In the genomic region with DNA sequence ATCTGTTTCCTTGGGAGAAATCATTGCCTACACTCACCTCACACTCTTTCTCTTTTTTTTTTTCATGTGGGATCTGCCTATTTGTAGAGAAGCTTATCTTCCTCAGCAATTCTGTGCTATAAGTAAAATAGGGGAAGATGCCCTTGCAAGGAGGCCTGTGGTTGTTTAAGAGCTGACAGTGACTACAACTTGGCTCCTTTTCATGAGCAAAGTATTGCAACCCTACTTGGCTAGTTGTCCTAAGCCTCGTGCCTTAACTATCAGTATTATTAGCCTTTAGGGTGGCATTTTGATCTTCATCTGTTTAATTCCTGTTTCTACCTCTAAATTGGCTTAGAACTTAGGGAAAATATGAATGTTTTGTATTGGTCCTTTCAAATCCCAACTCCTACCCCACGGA, we compare ENCODE assay signal across 14 cellular contexts. TPM values are rescaled to one million over a fixed set of nuclear protein-coding genes. Genes with fewer than 3 reads are reported as not detected.
DNase-seq lines count a peak whose midpoint lies in the region; ATAC-seq, FAIRE-seq and TF ChIP-seq lines count a peak whose summit lies in the region.
"Had no signal": no experiment of that assay in that cellular context is flagged by ENCODE, and none has a peak within 500 bp of the region (broad histone marks: within the 10 kb centered on the region; RNA-seq: fewer than 3 reads in every experiment).

No MANE protein-coding gene starts in this region.

- peaks cover 3% of the 10 kb centered on the region for H3K9me3 Mint-ChIP-seq in astrocyte (ENCODE audit: unreplicated experiment)
- no peaks in the 10 kb centered on the region for H3K9me3 Mint-ChIP-seq in effector memory CD8-positive, alpha-beta T cell
- H3K9me3 Mint-ChIP-seq in immature natural killer cell, result no peaks in the 10 kb centered on the region
- H3K9me3 Mint-ChIP-seq: activated T-helper 17 cell treated with anti-CD3 and anti-CD28 coated beads, Interleukin-2, amount 50 U/mL, for 72 hours; stimulated activated naive CD8-positive, alpha-beta T cell treated with anti-CD3 and anti-CD28 coated beads, Interleukin-15, Interleukin-2, amounts not matched to agents 100 ng/mL and 50 ng/mL, for 24 hours had no signal

- H3K4me3 Mint-ChIP-seq in astrocyte (ENCODE audit: unreplicated experiment) (no peak overlapping the region), immature natural killer cell (no peak overlapping the region)
- no peak overlapping the region for H3K4me3 Mint-ChIP-seq in effector memory CD8-positive, alpha-beta T cell
- H3K4me3 Mint-ChIP-seq: activated T-helper 17 cell treated with anti-CD3 and anti-CD28 coated beads, Interleukin-2, amount 50 U/mL, for 72 hours; stimulated activated naive CD8-positive, alpha-beta T cell treated with anti-CD3 and anti-CD28 coated beads, Interleukin-15, Interleukin-2, amounts not matched to agents 100 ng/mL and 50 ng/mL, for 24 hours had no signal

- H3K4me3 ChIP-seq in ACC112 (ENCODE audit: low read depth, low read length) (no peak overlapping the region; the same call in 1 of the 2 replicates), astrocyte (ENCODE audit: insufficient read depth, low read depth, low read length) (no peak overlapping the region), right atrium auricular region (no peak overlapping the region), skeletal muscle cell (ENCODE audit: low read depth, low read length) (no peak overlapping the region)
- H3K4me3 ChIP-seq: SJSA1 had no signal

- H2AFZ ChIP-seq in ACC112 (ENCODE audit: low read length, unreplicated experiment), result peak overlapping the region; percentile 38
- no peak overlapping the region for H2AFZ ChIP-seq in astrocyte (ENCODE audit: low read depth, low read length)

- H4K20me1 ChIP-seq in astrocyte (ENCODE audit: insufficient read depth, low read length), result no peaks in the 10 kb centered on the region

- peak overlapping the region; percentile 98 for H3K27ac ChIP-seq in ACC112 (ENCODE audit: low read depth, low read length)
- peak overlapping the region; percentile 72 for H3K27ac ChIP-seq in astrocyte (ENCODE audit: low read depth, low read length)
- peak overlapping the region; percentile 75 to 91 for H3K27ac ChIP-seq in right atrium auricular region
- H3K27ac ChIP-seq: SJSA1 had no signal

- FAIRE-seq in astrocyte (lab: Jason Lieb, UNC), result no peak

- no peaks in the 10 kb centered on the region for H3K79me2 ChIP-seq in ACC112 (ENCODE audit: control insufficient read depth, insufficient read depth, low read length, unreplicated experiment)
- no peaks in the 10 kb centered on the region for H3K79me2 ChIP-seq in astrocyte (ENCODE audit: insufficient read depth, low read length)

- H3K36me3 Mint-ChIP-seq in astrocyte (ENCODE audit: low read depth, unreplicated experiment) (no peaks in the 10 kb centered on the region), immature natural killer cell (no peaks in the 10 kb centered on the region)
- H3K36me3 Mint-ChIP-seq in effector memory CD8-positive, alpha-beta T cell (ENCODE audit: insufficient read depth), result no peaks in the 10 kb centered on the region

- no peak overlapping the region for H3K27ac Mint-ChIP-seq in astrocyte (ENCODE audit: unreplicated experiment)
- H3K27ac Mint-ChIP-seq in effector memory CD8-positive, alpha-beta T cell, result no peak overlapping the region
- H3K27ac Mint-ChIP-seq in immature natural killer cell, result no peak overlapping the region
- H3K27ac Mint-ChIP-seq: activated T-helper 17 cell treated with anti-CD3 and anti-CD28 coated beads, Interleukin-2, amount 50 U/mL, for 72 hours; stimulated activated naive CD8-positive, alpha-beta T cell treated with anti-CD3 and anti-CD28 coated beads, Interleukin-15, Interleukin-2, amounts not matched to agents 100 ng/mL and 50 ng/mL, for 24 hours had no signal

- H3K27me3 ChIP-seq in ACC112 (ENCODE audit: insufficient read depth, low read length) (no peaks in the 10 kb centered on the region), astrocyte (ENCODE audit: insufficient read depth, low read length) (no peaks in the 10 kb centered on the region), right atrium auricular region (no peaks in the 10 kb centered on the region)
- H3K27me3 ChIP-seq: SJSA1 had no signal

- H3K4me1 ChIP-seq in ACC112 (ENCODE audit: control insufficient read depth, insufficient read depth, low read length, unreplicated experiment), result peaks cover 70% of the 10 kb centered on the region
- peaks cover 46% of the 10 kb centered on the region for H3K4me1 ChIP-seq in astrocyte (ENCODE audit: insufficient read depth, low read length)
- peaks cover 0 to 86% of the 10 kb centered on the region in 2 donors for H3K4me1 ChIP-seq in right atrium auricular region

- ATAC-seq in HG03135 (IDR thresholded peaks at IDR 0.05; ENCODE audit: unreplicated experiment), result no peak
- ATAC-seq in HG03571 (IDR thresholded peaks at IDR 0.05; ENCODE audit: unreplicated experiment), result no peak
- ATAC-seq in effector memory CD8-positive, alpha-beta T cell (replicated peaks), result no peak
- ATAC-seq: activated T-helper 17 cell treated with anti-CD3 and anti-CD28 coated beads, Interleukin-2, amount 50 U/mL, for 72 hours had no signal

- no peaks in the 10 kb centered on the region for H3K27me3 Mint-ChIP-seq in astrocyte (ENCODE audit: low read depth, unreplicated experiment)
- peaks cover 30 to 53% of the 10 kb centered on the region in 2 donors for H3K27me3 Mint-ChIP-seq in effector memory CD8-positive, alpha-beta T cell
- H3K27me3 Mint-ChIP-seq in immature natural killer cell (ENCODE audit: low read depth in 3 of 3), result peaks cover 0 to 7% (median 3%) of the 10 kb centered on the region in 3 donors

- H3K36me3 ChIP-seq in ACC112 (ENCODE audit: insufficient read depth, low read length) (peaks cover 6% of the 10 kb centered on the region; the same call in 1 of the 2 replicates), astrocyte (ENCODE audit: insufficient read depth, low read length) (no peaks in the 10 kb centered on the region), right atrium auricular region (no peaks in the 10 kb centered on the region)
- H3K36me3 ChIP-seq: SJSA1 had no signal

- H3K4me1 Mint-ChIP-seq in astrocyte (ENCODE audit: low read depth, unreplicated experiment) (peaks cover 35% of the 10 kb centered on the region), immature natural killer cell (no peaks in the 10 kb centered on the region)
- no peaks in the 10 kb centered on the region for H3K4me1 Mint-ChIP-seq in effector memory CD8-positive, alpha-beta T cell (ENCODE audit: low read depth in 2 of 2)
- H3K4me1 Mint-ChIP-seq: activated T-helper 17 cell treated with anti-CD3 and anti-CD28 coated beads, Interleukin-2, amount 50 U/mL, for 72 hours had no signal

- H3K9ac ChIP-seq in astrocyte (ENCODE audit: low read length), result peak overlapping the region; percentile 37

- peak overlapping the region; percentile 56 for H3K4me2 ChIP-seq in astrocyte (ENCODE audit: low read length)

- DNase-seq in astrocyte (ENCODE audit: low read depth) (no peak), right atrium auricular region (ENCODE audit: low spot score) (no peak), skeletal muscle cell (ENCODE audit: low read depth) (peak; percentile 39), immature natural killer cell (no peak)
- DNase-seq in effector memory CD8-positive, alpha-beta T cell, result no peak
- DNase-seq: NCI-H1694, nucleus accumbens had no signal

- TF ChIP-seq CTCF in astrocyte (IDR thresholded peaks at IDR 0.05; ENCODE audit: insufficient read depth, low read depth, low read length) (no peak), right atrium auricular region (IDR thresholded peaks at IDR 0.05) (no peak)

- H3K9me3 ChIP-seq in astrocyte (ENCODE audit: insufficient read depth, low read depth, low read length), result no peaks in the 10 kb centered on the region
- no peaks in the 10 kb centered on the region for H3K9me3 ChIP-seq in right atrium auricular region
- H3K9me3 ChIP-seq: SJSA1 had no signal

RNA-seq across cellular contexts. Expression of a gene that starts 56.1 kb away (rescaled TPM):
- total RNA-seq in astrocyte (0.31 and 0.59 TPM in 2 replicates), right atrium auricular region (10 to 100 TPM in 1 of 2 donors, 1 to 10 TPM in 1; 6.0 to 10.0 TPM)
- polyA plus RNA-seq in immature natural killer cell, result not detected
- total RNA-seq: activated T-helper 17 cell treated with anti-CD3 and anti-CD28 coated beads, Interleukin-2, amount 50 U/mL, for 72 hours; dermis microvascular lymphatic vessel endothelial cell had no signal
